Comparison of ENCODE assay signal across 1 cellular context in the genomic region with DNA sequence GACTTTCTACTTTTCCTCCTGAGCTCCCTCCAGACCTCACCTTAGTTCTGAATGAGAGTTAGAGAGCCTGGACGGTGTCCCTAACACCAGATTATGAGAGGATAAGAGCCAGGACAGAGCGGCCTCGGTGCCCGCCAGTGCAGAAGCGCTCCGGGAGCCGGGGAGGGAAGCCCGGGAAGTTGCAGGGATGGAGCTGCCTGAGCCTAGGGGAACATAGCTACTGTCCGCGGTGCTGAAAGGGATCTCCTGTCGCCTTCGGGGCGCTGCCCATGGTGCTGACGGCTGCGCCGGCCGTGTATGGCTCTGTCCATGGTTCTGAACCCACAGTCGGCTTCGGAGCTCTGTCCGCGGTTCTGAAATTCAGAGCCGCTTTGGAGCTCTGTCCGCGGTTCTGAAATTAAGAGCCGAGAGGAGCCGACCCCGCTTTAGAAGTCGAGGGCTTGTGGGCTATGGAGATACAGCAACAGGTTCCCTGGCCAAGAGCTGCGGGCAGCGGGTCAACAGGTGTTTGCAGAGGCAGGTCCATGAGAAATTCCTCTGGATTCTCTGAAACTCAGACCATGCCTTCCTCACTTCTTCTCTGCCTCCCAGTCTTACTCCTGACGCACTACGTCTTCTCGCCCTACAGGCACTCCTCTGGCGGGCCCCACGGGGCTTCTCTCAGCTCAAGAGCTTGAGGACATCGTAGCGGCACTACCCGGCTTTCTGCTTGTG.
A peak's percentile ranks its signal among the peaks of the same experiment; 100 is the strongest.
TF ChIP-seq lines count a peak whose summit lies in the region.

No MANE protein-coding gene starts in this region.

TF ChIP-seq in HepG2, 621 proteins besides CTCF, POLR2A, EP300 and RAD21 (continued from another document and continues in another):
- TF ChIP-seq, protein P1, sequence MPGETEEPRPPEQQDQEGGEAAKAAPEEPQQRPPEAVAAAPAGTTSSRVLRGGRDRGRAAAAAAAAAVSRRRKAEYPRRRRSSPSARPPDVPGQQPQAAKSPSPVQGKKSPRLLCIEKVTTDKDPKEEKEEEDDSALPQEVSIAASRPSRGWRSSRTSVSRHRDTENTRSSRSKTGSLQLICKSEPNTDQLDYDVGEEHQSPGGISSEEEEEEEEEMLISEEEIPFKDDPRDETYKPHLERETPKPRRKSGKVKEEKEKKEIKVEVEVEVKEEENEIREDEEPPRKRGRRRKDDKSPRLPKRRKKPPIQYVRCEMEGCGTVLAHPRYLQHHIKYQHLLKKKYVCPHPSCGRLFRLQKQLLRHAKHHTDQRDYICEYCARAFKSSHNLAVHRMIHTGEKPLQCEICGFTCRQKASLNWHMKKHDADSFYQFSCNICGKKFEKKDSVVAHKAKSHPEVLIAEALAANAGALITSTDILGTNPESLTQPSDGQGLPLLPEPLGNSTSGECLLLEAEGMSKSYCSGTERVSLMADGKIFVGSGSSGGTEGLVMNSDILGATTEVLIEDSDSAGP (CRISPR knock-in tag; IDR thresholded peaks at IDR 0.05; ENCODE audit: borderline replicate concordance): peak; percentile 99
- TF ChIP-seq ZNF225 (CRISPR knock-in tag; IDR thresholded peaks at IDR 0.05): peak; percentile 100
- no peak for TF ChIP-seq PLRG1 (conservative IDR thresholded peaks at IDR 0.05)
- TF ChIP-seq ELF1 (CRISPR knock-in tag; IDR thresholded peaks at IDR 0.05): peak; percentile 97
- TF ChIP-seq, protein P2, sequence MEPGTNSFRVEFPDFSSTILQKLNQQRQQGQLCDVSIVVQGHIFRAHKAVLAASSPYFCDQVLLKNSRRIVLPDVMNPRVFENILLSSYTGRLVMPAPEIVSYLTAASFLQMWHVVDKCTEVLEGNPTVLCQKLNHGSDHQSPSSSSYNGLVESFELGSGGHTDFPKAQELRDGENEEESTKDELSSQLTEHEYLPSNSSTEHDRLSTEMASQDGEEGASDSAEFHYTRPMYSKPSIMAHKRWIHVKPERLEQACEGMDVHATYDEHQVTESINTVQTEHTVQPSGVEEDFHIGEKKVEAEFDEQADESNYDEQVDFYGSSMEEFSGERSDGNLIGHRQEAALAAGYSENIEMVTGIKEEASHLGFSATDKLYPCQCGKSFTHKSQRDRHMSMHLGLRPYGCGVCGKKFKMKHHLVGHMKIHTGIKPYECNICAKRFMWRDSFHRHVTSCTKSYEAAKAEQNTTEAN (CRISPR knock-in tag; conservative IDR thresholded peaks at IDR 0.05): peak; percentile 100
- TF ChIP-seq, protein P3, sequence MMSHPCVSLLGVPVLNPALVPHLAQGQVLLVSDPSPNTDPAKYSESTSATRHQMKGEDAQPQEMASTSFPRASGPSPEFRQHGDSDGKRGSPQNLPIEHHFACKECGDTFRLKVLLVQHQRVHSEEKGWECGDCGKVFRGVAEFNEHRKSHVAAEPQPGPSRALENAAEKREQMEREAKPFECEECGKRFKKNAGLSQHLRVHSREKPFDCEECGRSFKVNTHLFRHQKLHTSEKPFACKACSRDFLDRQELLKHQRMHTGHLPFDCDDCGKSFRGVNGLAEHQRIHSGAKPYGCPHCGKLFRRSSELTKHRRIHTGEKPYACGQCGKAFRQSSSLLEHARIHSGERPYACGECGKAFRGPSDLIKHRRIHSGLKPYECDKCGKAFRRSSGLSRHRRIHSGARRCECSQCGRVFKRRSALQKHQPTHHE (CRISPR knock-in tag; IDR thresholded peaks at IDR 0.05; ENCODE audit: borderline replicate concordance): peak; percentile 100
- peak; percentile 84 for TF ChIP-seq PBX2 (CRISPR knock-in tag; IDR thresholded peaks at IDR 0.05)
- TF ChIP-seq, protein P4, sequence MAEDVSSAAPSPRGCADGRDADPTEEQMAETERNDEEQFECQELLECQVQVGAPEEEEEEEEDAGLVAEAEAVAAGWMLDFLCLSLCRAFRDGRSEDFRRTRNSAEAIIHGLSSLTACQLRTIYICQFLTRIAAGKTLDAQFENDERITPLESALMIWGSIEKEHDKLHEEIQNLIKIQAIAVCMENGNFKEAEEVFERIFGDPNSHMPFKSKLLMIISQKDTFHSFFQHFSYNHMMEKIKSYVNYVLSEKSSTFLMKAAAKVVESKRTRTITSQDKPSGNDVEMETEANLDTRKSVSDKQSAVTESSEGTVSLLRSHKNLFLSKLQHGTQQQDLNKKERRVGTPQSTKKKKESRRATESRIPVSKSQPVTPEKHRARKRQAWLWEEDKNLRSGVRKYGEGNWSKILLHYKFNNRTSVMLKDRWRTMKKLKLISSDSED (CRISPR knock-in tag; IDR thresholded peaks at IDR 0.05): peak; percentile 100
- TF ChIP-seq ZIK1 (CRISPR knock-in tag; IDR thresholded peaks at IDR 0.05; ENCODE audit: borderline replicate concordance, low read depth): peak; percentile 100
- TF ChIP-seq ZNF768 (CRISPR knock-in tag; IDR thresholded peaks at IDR 0.05): peak; percentile 99
- TF ChIP-seq GTF3A (CRISPR knock-in tag; conservative IDR thresholded peaks at IDR 0.05): peak; percentile 100
- TF ChIP-seq KDM4B (CRISPR knock-in tag; IDR thresholded peaks at IDR 0.05): peak; percentile 100
- TF ChIP-seq, protein P5, sequence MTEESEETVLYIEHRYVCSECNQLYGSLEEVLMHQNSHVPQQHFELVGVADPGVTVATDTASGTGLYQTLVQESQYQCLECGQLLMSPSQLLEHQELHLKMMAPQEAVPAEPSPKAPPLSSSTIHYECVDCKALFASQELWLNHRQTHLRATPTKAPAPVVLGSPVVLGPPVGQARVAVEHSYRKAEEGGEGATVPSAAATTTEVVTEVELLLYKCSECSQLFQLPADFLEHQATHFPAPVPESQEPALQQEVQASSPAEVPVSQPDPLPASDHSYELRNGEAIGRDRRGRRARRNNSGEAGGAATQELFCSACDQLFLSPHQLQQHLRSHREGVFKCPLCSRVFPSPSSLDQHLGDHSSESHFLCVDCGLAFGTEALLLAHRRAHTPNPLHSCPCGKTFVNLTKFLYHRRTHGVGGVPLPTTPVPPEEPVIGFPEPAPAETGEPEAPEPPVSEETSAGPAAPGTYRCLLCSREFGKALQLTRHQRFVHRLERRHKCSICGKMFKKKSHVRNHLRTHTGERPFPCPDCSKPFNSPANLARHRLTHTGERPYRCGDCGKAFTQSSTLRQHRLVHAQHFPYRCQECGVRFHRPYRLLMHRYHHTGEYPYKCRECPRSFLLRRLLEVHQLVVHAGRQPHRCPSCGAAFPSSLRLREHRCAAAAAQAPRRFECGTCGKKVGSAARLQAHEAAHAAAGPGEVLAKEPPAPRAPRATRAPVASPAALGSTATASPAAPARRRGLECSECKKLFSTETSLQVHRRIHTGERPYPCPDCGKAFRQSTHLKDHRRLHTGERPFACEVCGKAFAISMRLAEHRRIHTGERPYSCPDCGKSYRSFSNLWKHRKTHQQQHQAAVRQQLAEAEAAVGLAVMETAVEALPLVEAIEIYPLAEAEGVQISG (CRISPR knock-in tag; IDR thresholded peaks at IDR 0.05): peak; percentile 99
- peak; percentile 100 for TF ChIP-seq HOXA9 (CRISPR knock-in tag; IDR thresholded peaks at IDR 0.05; ENCODE audit: borderline replicate concordance)
- no peak for TF ChIP-seq TCF12 (IDR thresholded peaks at IDR 0.05)
- peak; percentile 100 for TF ChIP-seq TCF12 (CRISPR knock-in tag; IDR thresholded peaks at IDR 0.05)
- TF ChIP-seq ARNTL (CRISPR knock-in tag; IDR thresholded peaks at IDR 0.05): peak; percentile 100
- TF ChIP-seq ZNF124 (CRISPR knock-in tag; IDR thresholded peaks at IDR 0.05): peak; percentile 100
- no peak for TF ChIP-seq GATA4 (IDR thresholded peaks at IDR 0.05; ENCODE audit: borderline replicate concordance, low read depth)
- peak; percentile 100 for TF ChIP-seq FOXJ3 (CRISPR knock-in tag; IDR thresholded peaks at IDR 0.05; ENCODE audit: borderline replicate concordance)
- TF ChIP-seq AKAP8 (CRISPR knock-in tag; IDR thresholded peaks at IDR 0.05): peak; percentile 100
- TF ChIP-seq, protein P6, sequence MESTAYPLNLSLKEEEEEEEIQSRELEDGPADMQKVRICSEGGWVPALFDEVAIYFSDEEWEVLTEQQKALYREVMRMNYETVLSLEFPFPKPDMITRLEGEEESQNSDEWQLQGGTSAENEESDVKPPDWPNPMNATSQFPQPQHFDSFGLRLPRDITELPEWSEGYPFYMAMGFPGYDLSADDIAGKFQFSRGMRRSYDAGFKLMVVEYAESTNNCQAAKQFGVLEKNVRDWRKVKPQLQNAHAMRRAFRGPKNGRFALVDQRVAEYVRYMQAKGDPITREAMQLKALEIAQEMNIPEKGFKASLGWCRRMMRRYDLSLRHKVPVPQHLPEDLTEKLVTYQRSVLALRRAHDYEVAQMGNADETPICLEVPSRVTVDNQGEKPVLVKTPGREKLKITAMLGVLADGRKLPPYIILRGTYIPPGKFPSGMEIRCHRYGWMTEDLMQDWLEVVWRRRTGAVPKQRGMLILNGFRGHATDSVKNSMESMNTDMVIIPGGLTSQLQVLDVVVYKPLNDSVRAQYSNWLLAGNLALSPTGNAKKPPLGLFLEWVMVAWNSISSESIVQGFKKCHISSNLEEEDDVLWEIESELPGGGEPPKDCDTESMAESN (CRISPR knock-in tag; conservative IDR thresholded peaks at IDR 0.05): peak; percentile 100
- TF ChIP-seq SOX5 (CRISPR knock-in tag; IDR thresholded peaks at IDR 0.05; ENCODE audit: borderline replicate concordance): peak; percentile 100
- TF ChIP-seq ZNF24 (IDR thresholded peaks at IDR 0.05): peak; percentile 85
- TF ChIP-seq SPEN (CRISPR knock-in tag; IDR thresholded peaks at IDR 0.05; ENCODE audit: low read depth): peak; percentile 100
- peak; percentile 99 for TF ChIP-seq NAIF1 (CRISPR knock-in tag; IDR thresholded peaks at IDR 0.05; ENCODE audit: borderline replicate concordance)
- TF ChIP-seq ZSCAN21 (CRISPR knock-in tag; IDR thresholded peaks at IDR 0.05; ENCODE audit: borderline replicate concordance): peak; percentile 100
- TF ChIP-seq NFIC (IDR thresholded peaks at IDR 0.05; ENCODE audit: low read length): peak; percentile 58; the same call in 1 of the 2 replicates
- TF ChIP-seq IKZF1 (IDR thresholded peaks at IDR 0.05): no peak
- peak; percentile 99 for TF ChIP-seq SNAPC4 (CRISPR knock-in tag; IDR thresholded peaks at IDR 0.05)
- TF ChIP-seq E2F2 (CRISPR knock-in tag; IDR thresholded peaks at IDR 0.05; ENCODE audit: borderline replicate concordance): peak; percentile 100
- peak; percentile 100 for TF ChIP-seq SMAD3 (CRISPR knock-in tag; IDR thresholded peaks at IDR 0.05)
- TF ChIP-seq HNRNPUL1 (IDR thresholded peaks at IDR 0.05; ENCODE audit: low read depth, low read length): no peak
- TF ChIP-seq MLLT10 (CRISPR knock-in tag; IDR thresholded peaks at IDR 0.05): peak; percentile 100
- TF ChIP-seq FOXO4 (CRISPR knock-in tag; conservative IDR thresholded peaks at IDR 0.05): peak; percentile 100
- peak; percentile 100 for TF ChIP-seq MIER2 (CRISPR knock-in tag; IDR thresholded peaks at IDR 0.05)
- TF ChIP-seq ZC3H4 (CRISPR knock-in tag; IDR thresholded peaks at IDR 0.05; ENCODE audit: borderline replicate concordance): peak; percentile 100
